Comparison of ENCODE assay signal across 13 cellular contexts in genomic region chr4:152115794-152116193, GRCh38.
DNase-seq lines count a peak whose midpoint lies in the region; ATAC-seq and TF ChIP-seq lines count a peak whose summit lies in the region.
"Had no signal": no experiment of that assay in that cellular context is flagged by ENCODE, and none has a peak within 500 bp of the region (broad histone marks: within the 10 kb centered on the region; RNA-seq: fewer than 3 reads in every experiment).

No MANE protein-coding gene starts in this region.

- H3F3A ChIP-seq in Loucy (ENCODE audit: low read depth), result no peaks in the 10 kb centered on the region

- peaks cover 35 to 71% (median 58%) of the 10 kb centered on the region in 10 experiments for H3K4me1 ChIP-seq in BLaER1 treated with 17β-estradiol and CSF1 and Interleukin-3, amounts not matched to agents 10 nM and 100 nM
- H3K4me1 ChIP-seq in Loucy (ENCODE audit: insufficient read depth, low read length, poor library complexity, severe bottlenecking) (peaks cover 52% of the 10 kb centered on the region), upper lobe of right lung (peaks cover 6% of the 10 kb centered on the region)

- DNase-seq in activated gamma-delta T cell treated with anti-CD3 and anti-CD28 coated beads, Interleukin-2, amount 50 U/mL, for 16 hours (ENCODE audit: low read depth), result peak; percentile 32
- peak in 9 of 10 donors; percentile 20 to 73 (median 58) for DNase-seq in naive thymus-derived CD8-positive, alpha-beta T cell
- no peak for DNase-seq in upper lobe of right lung
- DNase-seq in NCI-H1694 (lab: John Stamatoyannopoulos, UW), result no peak
- no peak for DNase-seq in lower leg skin (ENCODE audit: low spot score in 2 of 2)
- DNase-seq in putamen (ENCODE audit: low spot score), result no peak
- DNase-seq: mesendoderm, NCI-H1105 treated with DMSO at 0.1 percent for 48 hours, NCI-H774 had no signal

- H2AFZ ChIP-seq in Loucy (ENCODE audit: low read length), result peak overlapping the region; percentile 64

- WGBS in lower leg skin, 2 donors, result 55 to 67% methylated on average over 8 of the region's 8 CpGs

- H3K36me3 ChIP-seq in BLaER1 treated with 17β-estradiol and CSF1 and Interleukin-3, amounts not matched to agents 10 nM and 100 nM, result no peaks in the 10 kb centered on the region
- H3K36me3 ChIP-seq in Loucy (ENCODE audit: insufficient read depth, low read length), result no peaks in the 10 kb centered on the region
- no peaks in the 10 kb centered on the region for H3K36me3 ChIP-seq in upper lobe of right lung

- TF ChIP-seq CTCF in Loucy (conservative IDR thresholded peaks at IDR 0.05; ENCODE audit: low read length) (no peak), upper lobe of right lung (IDR thresholded peaks at IDR 0.05) (no peak), lower leg skin (IDR thresholded peaks at IDR 0.05) (no peak)

- H3K4me3 Mint-ChIP-seq in naive thymus-derived CD8-positive, alpha-beta T cell, result peak overlapping the region; percentile 77 to 91 (median 86)
- H3K4me3 Mint-ChIP-seq: brain had no signal

- ATAC-seq in naive thymus-derived CD8-positive, alpha-beta T cell, result peak; percentile 83 to 85
- ATAC-seq in upper lobe of right lung, result no peak
- ATAC-seq: SK-N-SH treated with all-trans-retinoic acid at 6 μM for 48 hours had no signal

- POLR2A ChIA-PET in naive thymus-derived CD8-positive, alpha-beta T cell (lab: Charles Lee), result interaction anchor here (0.7 to 10.7 kb wide), 5 partner anchors 14 to 131 kb away, joined by 3 to 112 read pairs (median 4); no protein-coding TSS in a partner anchor

- H3K4me3 ChIP-seq in BLaER1 treated with 17β-estradiol and CSF1 and Interleukin-3, amounts not matched to agents 10 nM and 100 nM, result peak overlapping the region in 9 of 10 experiments; percentile 7 to 40 (median 30); a peak in 12 of 20 replicates
- H3K4me3 ChIP-seq in Loucy (ENCODE audit: low read length, poor library complexity, severe bottlenecking) (no peak overlapping the region), upper lobe of right lung (no peak overlapping the region), lower leg skin (ENCODE audit: low read depth, poor library complexity, severe bottlenecking) (no peak overlapping the region)

- peak overlapping the region; percentile 72 to 89 (median 85) for H3K4me2 ChIP-seq in BLaER1 treated with 17β-estradiol and CSF1 and Interleukin-3, amounts not matched to agents 10 nM and 100 nM
- H3K4me2 ChIP-seq in Loucy (ENCODE audit: low read depth, low read length, poor library complexity, severe bottlenecking), result no peak overlapping the region

- H3K27ac Mint-ChIP-seq in naive thymus-derived CD8-positive, alpha-beta T cell, result peak overlapping the region; percentile 94 to 99 (median 97)

- H3K9me3 Mint-ChIP-seq in naive thymus-derived CD8-positive, alpha-beta T cell, result peaks cover 0 to 13% (median 0%) of the 10 kb centered on the region in 9 donors

- peak overlapping the region in 4 of 11 experiments; percentile 11 to 44 (median 20); a peak in 3 of 22 replicates for H3K9ac ChIP-seq in BLaER1 treated with 17β-estradiol and CSF1 and Interleukin-3, amounts not matched to agents 10 nM and 100 nM
- H3K9ac ChIP-seq in Loucy (ENCODE audit: low read depth, low read length, poor library complexity, severe bottlenecking), result no peak overlapping the region

- H3K27ac ChIP-seq in BLaER1 treated with 17β-estradiol and CSF1 and Interleukin-3, amounts not matched to agents 10 nM and 100 nM, result peak overlapping the region in 10 of 11 experiments; percentile 3 to 62 (median 38); a peak in 14 of 22 replicates
- no peak overlapping the region for H3K27ac ChIP-seq in upper lobe of right lung

- H3K4me1 Mint-ChIP-seq in naive thymus-derived CD8-positive, alpha-beta T cell, result peaks cover 44 to 71% (median 69%) of the 10 kb centered on the region in 4 donors

- H3K79me2 ChIP-seq in Loucy (ENCODE audit: insufficient read depth, low read length), result no peaks in the 10 kb centered on the region

- H3K36me3 Mint-ChIP-seq in naive thymus-derived CD8-positive, alpha-beta T cell, result no peaks in the 10 kb centered on the region
- H3K36me3 Mint-ChIP-seq: brain had no signal

- no peaks in the 10 kb centered on the region for H3K27me3 ChIP-seq in BLaER1 treated with 17β-estradiol and CSF1 and Interleukin-3, amounts not matched to agents 10 nM and 100 nM
- H3K27me3 ChIP-seq in Loucy (ENCODE audit: insufficient read depth, low read length, poor library complexity, severe bottlenecking) (no peaks in the 10 kb centered on the region), upper lobe of right lung (no peaks in the 10 kb centered on the region)

- intact Hi-C loops in upper lobe of right lung (cut with DNase I) (no loop called here), lower leg skin (cut with DNase I; ENCODE audit: low total_unique reads) (no loop called here)

- H3K27me3 Mint-ChIP-seq in naive thymus-derived CD8-positive, alpha-beta T cell, result no peaks in the 10 kb centered on the region

- H3K9me2 ChIP-seq in Loucy (replicated peaks; ENCODE audit: low read depth, low read length), result no peaks in the 10 kb centered on the region

- TF ChIP-seq POLR2A in lower leg skin (IDR thresholded peaks at IDR 0.05), result no peak

- H3K9me3 ChIP-seq in BLaER1 treated with 17β-estradiol and CSF1 and Interleukin-3, amounts not matched to agents 10 nM and 100 nM (replicated peaks in 1 of 11), result peaks cover 0 to 14% (median 4%) of the 10 kb centered on the region in 11 experiments; a peak in 16 of 22 replicates
- no peaks in the 10 kb centered on the region for H3K9me3 ChIP-seq in Loucy (ENCODE audit: insufficient read depth, low read depth, low read length)
- H3K9me3 ChIP-seq in upper lobe of right lung, result no peaks in the 10 kb centered on the region

- no peaks in the 10 kb centered on the region for H4K20me1 ChIP-seq in BLaER1 treated with 17β-estradiol and CSF1 and Interleukin-3, amounts not matched to agents 10 nM and 100 nM
- H4K20me1 ChIP-seq in Loucy (ENCODE audit: insufficient read depth, low read length, poor library complexity, severe bottlenecking), result no peaks in the 10 kb centered on the region

Comparison
In these comparisons a context has a peak if more than half of its experiments do, and no peak if none do; other contexts are left out.
1. H3K4me3 ChIP-seq: peak in BLaER1 treated with 17β-estradiol and CSF1 and Interleukin-3, amounts not matched to agents 10 nM and 100 nM (9 of 10); none in Loucy (single experiment), upper lobe of right lung (single experiment) and lower leg skin (single experiment).
2. DNase-seq: peak in activated gamma-delta T cell treated with anti-CD3 and anti-CD28 coated beads, Interleukin-2, amount 50 U/mL, for 16 hours (single experiment) and naive thymus-derived CD8-positive, alpha-beta T cell (9 of 10); none in upper lobe of right lung (single experiment), NCI-H1694 (single experiment), lower leg skin (0 of 2) and putamen (single experiment).